15 cellular contexts compared by ENCODE assay signal in the genomic region with DNA sequence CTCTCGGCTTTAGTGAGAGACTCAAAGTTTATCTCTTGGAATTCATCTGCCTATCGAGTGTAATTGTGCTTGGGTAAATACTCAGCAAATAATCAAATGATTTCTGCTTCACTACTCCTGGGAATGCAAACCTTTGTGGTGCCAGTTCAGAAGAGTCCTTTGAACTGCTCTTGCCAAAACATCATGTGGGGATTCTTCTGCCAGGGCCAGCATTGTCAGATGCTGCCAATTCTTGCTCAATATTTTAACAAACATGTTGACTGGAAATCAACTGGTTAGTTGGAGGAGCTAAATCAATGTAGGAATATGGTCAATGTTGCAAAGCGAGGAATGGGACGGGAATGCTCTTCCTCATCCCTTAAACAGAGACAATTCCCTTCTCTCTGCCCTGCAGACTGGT.
"Had no signal": no experiment of that assay in that cellular context is flagged by ENCODE, and none has a peak within 500 bp of the region (broad histone marks: within the 10 kb centered on the region; RNA-seq: fewer than 3 reads in every experiment).

No MANE protein-coding gene starts in this region.

- ATAC-seq: activated CD8-positive, alpha-beta T cell treated with anti-CD3 and anti-CD28 coated beads, Interleukin-2, amount 10 ng/mL, durations not matched to agents 7 days and 5 days; stimulated activated memory B cell treated with anti-CD40 and anti-IgM and Interleukin-4, amounts not matched to agents 10 μg/mL and 1 μg/mL and 100 μg/mL, for 72 hours; T-cell had no signal

- DNase-seq: activated CD4-positive, alpha-beta T cell treated with anti-CD3 and anti-CD28 coated beads, Interleukin-2, amount 10 ng/mL, durations not matched to agents 7 days and 5 days; activated CD8-positive, alpha-beta T cell treated with anti-CD3 and anti-CD28 coated beads, Interleukin-2, amount 10 ng/mL, durations not matched to agents 7 days and 5 days; activated naive CD4-positive, alpha-beta T cell treated with Interleukin-2 at 50 U/mL for 16 hours; activated naive CD8-positive, alpha-beta T cell treated with anti-CD3 and anti-CD28 coated beads, Interleukin-2, amount 10 ng/mL, durations not matched to agents 7 days and 5 days; activated T-cell treated with anti-CD3 and anti-CD28 coated beads, Interleukin-2, amount 50 U/mL, for 24 hours; left cardiac atrium; midbrain; SK-N-SH; spleen; stimulated activated CD4-positive, alpha-beta T cell treated with anti-CD3 and anti-CD28 coated beads, Interleukin-4, amount 100 ng/mL, for 4 hours; T-cell had no signal

- H3K27me3 ChIP-seq: hepatocyte, spleen had no signal

- H3K4me3 ChIP-seq: coronary artery, hepatocyte, spleen, thoracic aorta had no signal

- H3K4me1 ChIP-seq: spleen had no signal

- H3K9me3 ChIP-seq: SK-N-SH, spleen, thoracic aorta had no signal

- H3K27ac ChIP-seq: coronary artery, hepatocyte, spleen, thoracic aorta had no signal

- H3K36me3 ChIP-seq: spleen, thoracic aorta had no signal
